8 cellular contexts compared by ENCODE assay signal in the genomic region with DNA sequence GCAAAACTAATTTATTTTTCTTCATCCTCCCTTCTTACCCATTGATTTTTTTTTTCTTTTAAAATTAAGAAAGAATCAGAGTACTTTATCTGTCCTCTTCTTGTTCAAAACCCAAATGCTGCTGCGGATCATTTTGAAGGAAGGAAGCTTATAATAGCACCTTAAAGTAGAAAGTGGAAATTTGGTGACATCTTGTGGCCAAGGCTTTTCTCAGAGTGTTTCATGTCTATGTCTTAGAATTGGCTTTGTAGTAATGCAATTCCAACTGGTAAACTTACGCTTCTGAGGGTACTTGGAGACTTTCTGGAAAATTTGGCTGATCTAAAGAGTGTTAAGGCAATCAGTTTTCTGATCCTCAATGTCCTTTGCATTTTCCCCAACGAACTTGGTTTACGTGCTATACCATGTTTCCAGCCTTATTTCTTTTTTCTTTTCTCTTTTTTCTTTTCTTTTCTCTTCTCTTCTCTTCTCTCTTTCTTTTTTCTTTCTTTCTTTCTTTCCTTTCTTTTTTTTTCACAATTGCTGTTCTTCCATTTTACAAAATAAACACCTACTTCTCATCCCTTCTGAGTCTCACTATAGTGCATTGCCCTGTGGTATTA. TPM values are rescaled to one million over a fixed set of nuclear protein-coding genes. Genes with fewer than 3 reads are reported as not detected.
DNase-seq lines count a peak whose midpoint lies in the region; ATAC-seq and TF ChIP-seq lines count a peak whose summit lies in the region.

No MANE protein-coding gene starts in this region.

- H3K27me3 ChIP-seq in Peyer's patch, result no peaks in the 10 kb centered on the region

- no peaks in the 10 kb centered on the region for H3K9me3 ChIP-seq in Peyer's patch

- peak; percentile 52 for DNase-seq in NCI-H2107 treated with DMSO at 0.1 percent for 48 hours (lab: John Stamatoyannopoulos, UW; ENCODE audit: unreplicated experiment)
- no peak for DNase-seq in NCI-H2107 (lab: John Stamatoyannopoulos, UW)
- peak; percentile 51 for DNase-seq in RPMI7951 (ENCODE audit: low read depth)
- DNase-seq in fibroblast of pulmonary artery (ENCODE audit: low read depth), result peak; percentile 70
- no peak for DNase-seq in UCSD-AML1 (lab: John Stamatoyannopoulos, UW; ENCODE audit: unreplicated experiment)
- DNase-seq in Peyer's patch, result no peak

- no peaks in the 10 kb centered on the region for H3K4me1 ChIP-seq in Peyer's patch

- H3K36me3 ChIP-seq in Peyer's patch, result no peaks in the 10 kb centered on the region

- TF ChIP-seq POLR2A in Peyer's patch (IDR thresholded peaks at IDR 0.05), result no peak

- peak; percentile 49 for TF ChIP-seq CTCF in fibroblast of pulmonary artery (IDR thresholded peaks at IDR 0.05; ENCODE audit: low read length, missing control alignments)
- TF ChIP-seq CTCF in Peyer's patch (IDR thresholded peaks at IDR 0.05), result peak in 3 of 6 experiments; percentile 20 to 33 (median 31)

- H3K4me3 ChIP-seq in fibroblast of pulmonary artery (replicated peaks; ENCODE audit: low read depth, low read length) (no peak overlapping the region), Peyer's patch (no peak overlapping the region)

- ATAC-seq in GM18907 (IDR thresholded peaks at IDR 0.05; ENCODE audit: unreplicated experiment), result peak; percentile 92
- ATAC-seq in HG03095 (IDR thresholded peaks at IDR 0.05; ENCODE audit: unreplicated experiment), result peak; percentile 89

- no peak overlapping the region for H3K27ac ChIP-seq in Peyer's patch

RNA-seq across cellular contexts. Expression of a gene that starts 30.7 kb away (rescaled TPM):
- 25.6 and 29.9 TPM in 2 replicates for total RNA-seq in RPMI7951 (2014; rRNA removed; shearing (Covaris generic))
- 10 to 100 TPM; 17.4 to 23.8 (median 19.4) TPM for total RNA-seq in Peyer's patch

Comparison
In these comparisons a context has a peak if more than half of its experiments do, and no peak if none do; other contexts are left out.
1. DNase-seq: peak in NCI-H2107 treated with DMSO at 0.1 percent for 48 hours (single experiment), RPMI7951 (single experiment) and fibroblast of pulmonary artery (single experiment); none in NCI-H2107 (single experiment), UCSD-AML1 (single experiment) and Peyer's patch (0 of 3).